Comparison of ENCODE assay signal across 10 cellular contexts in genomic region chr9:37840560-37841194, GRCh38. TPM values are rescaled to one million over a fixed set of nuclear protein-coding genes. Genes with fewer than 3 reads are reported as not detected.
DNase-seq lines count a peak whose midpoint lies in the region; ATAC-seq and TF ChIP-seq lines count a peak whose summit lies in the region.
"Had no signal": no experiment of that assay in that cellular context is flagged by ENCODE, and none has a peak within 500 bp of the region (broad histone marks: within the 10 kb centered on the region; RNA-seq: fewer than 3 reads in every experiment).

No MANE protein-coding gene starts in this region.

- CTCF ChIA-PET in MCF 10A (lab: Yijun Ruan, JAX) = interaction anchor here (1.0 kb wide), 1 partner anchor 17 kb away, joined by 4 read pairs; no protein-coding TSS in a partner anchor

- POLR2A ChIA-PET in MCF 10A (lab: Yijun Ruan, JAX) = interaction anchor here (1.1 to 1.6 kb wide), 4 partner anchors 11 to 375 kb away, joined by 3 to 8 read pairs (median 3); no protein-coding TSS in a partner anchor

- H3K4me3 ChIP-seq in breast epithelium (no peak overlapping the region), fibroblast of the aortic adventitia (ENCODE audit: low read depth, low read length) (no peak overlapping the region)

- no peak overlapping the region for H3K27ac Mint-ChIP-seq in MCF 10A (ENCODE audit: low read depth, unreplicated experiment)
- H3K27ac Mint-ChIP-seq in stimulated activated effector memory CD8-positive, alpha-beta T cell treated with anti-CD3 and anti-CD28 coated beads, Interleukin-12 subunit alpha, Interleukin-12 subunit beta, amount 100 ng/mL, for 72 hours = no peak overlapping the region
- H3K27ac Mint-ChIP-seq: stimulated activated naive B cell treated with anti-CD40 and anti-IgM and Interleukin-4, amounts not matched to agents 10 μg/mL and 1 μg/mL and 100 μg/mL, for 72 hours had no signal

- no peak for TF ChIP-seq POLR2A in breast epithelium (IDR thresholded peaks at IDR 0.05)

- intact Hi-C loops in MCF 10A (cut with micrococcal nuclease) = no loop called here
- intact Hi-C loops in breast epithelium (cut with DNase I; ENCODE audit: low total_unique reads) = no loop called here
- intact Hi-C loops in left colon (cut with DNase I, micrococcal nuclease) = no loop called here

- H3K4me1 ChIP-seq in breast epithelium = no peaks in the 10 kb centered on the region

- H3K27ac ChIP-seq in breast epithelium = no peak overlapping the region

- no peak overlapping the region for H3K4me3 Mint-ChIP-seq in MCF 10A (ENCODE audit: unreplicated experiment)
- no peak overlapping the region for H3K4me3 Mint-ChIP-seq in stimulated activated effector memory CD8-positive, alpha-beta T cell treated with anti-CD3 and anti-CD28 coated beads, Interleukin-12 subunit alpha, Interleukin-12 subunit beta, amount 100 ng/mL, for 72 hours
- H3K4me3 Mint-ChIP-seq: stimulated activated naive B cell treated with anti-CD40 and anti-IgM and Interleukin-4, amounts not matched to agents 10 μg/mL and 1 μg/mL and 100 μg/mL, for 72 hours had no signal

- TF ChIP-seq CTCF in MCF 10A (IDR thresholded peaks at IDR 0.05; ENCODE audit: unreplicated experiment) = no peak
- no peak for TF ChIP-seq CTCF in breast epithelium (IDR thresholded peaks at IDR 0.05)
- no peak for TF ChIP-seq CTCF in fibroblast of the aortic adventitia (IDR thresholded peaks at IDR 0.05; ENCODE audit: insufficient read depth, low read length)

- no peaks in the 10 kb centered on the region for H3K9me3 ChIP-seq in breast epithelium

- no peaks in the 10 kb centered on the region for H3K36me3 ChIP-seq in breast epithelium

- ATAC-seq in SK-N-SH treated with all-trans-retinoic acid at 6 μM for 48 hours (peak; percentile 94), GM21529 (IDR thresholded peaks at IDR 0.05; ENCODE audit: unreplicated experiment) (no peak), left colon (no peak)
- peak; percentile 51 for ATAC-seq in stimulated activated effector memory CD8-positive, alpha-beta T cell treated with anti-CD3 and anti-CD28 coated beads, Interleukin-12 subunit alpha, Interleukin-12 subunit beta, amount 100 ng/mL, for 72 hours
- ATAC-seq: stimulated activated naive B cell treated with anti-CD40 and anti-IgM and Interleukin-4, amounts not matched to agents 10 μg/mL and 1 μg/mL and 100 μg/mL, for 72 hours had no signal

- H3K27me3 Mint-ChIP-seq in MCF 10A (ENCODE audit: insufficient read depth, unreplicated experiment) = no peaks in the 10 kb centered on the region
- H3K27me3 Mint-ChIP-seq: stimulated activated naive B cell treated with anti-CD40 and anti-IgM and Interleukin-4, amounts not matched to agents 10 μg/mL and 1 μg/mL and 100 μg/mL, for 72 hours had no signal

- peaks cover 14% of the 10 kb centered on the region for H3K36me3 Mint-ChIP-seq in MCF 10A (ENCODE audit: insufficient read depth, unreplicated experiment)
- H3K36me3 Mint-ChIP-seq in stimulated activated effector memory CD8-positive, alpha-beta T cell treated with anti-CD3 and anti-CD28 coated beads, Interleukin-12 subunit alpha, Interleukin-12 subunit beta, amount 100 ng/mL, for 72 hours = peaks cover 28% of the 10 kb centered on the region

- DNase-seq in MCF 10A (ENCODE audit: unreplicated experiment) (peak; percentile 83), breast epithelium (ENCODE audit: low spot score in 2 of 2) (no peak), fibroblast of the aortic adventitia (ENCODE audit: low read depth) (peak; percentile 69), NCI-H128 (lab: John Stamatoyannopoulos, UW; ENCODE audit: unreplicated experiment) (no peak), left colon (no peak)
- no peak for DNase-seq in stimulated activated effector memory CD8-positive, alpha-beta T cell treated with anti-CD3 and anti-CD28 coated beads, Interleukin-12 subunit alpha, Interleukin-12 subunit beta, amount 100 ng/mL, for 72 hours (ENCODE audit: low spot score in 2 of 2)
- DNase-seq: posterior cingulate gyrus; stimulated activated naive B cell treated with anti-CD40 and anti-IgM and Interleukin-4, amounts not matched to agents 10 μg/mL and 1 μg/mL and 100 μg/mL, for 72 hours had no signal

- BruUV-seq in MCF 10A (replicated peaks; lab: Mats Ljungman, UMichigan) = no TSS peak

- H3K4me1 Mint-ChIP-seq in MCF 10A (ENCODE audit: insufficient read depth, unreplicated experiment) = peaks cover 16% of the 10 kb centered on the region
- peaks cover 10% of the 10 kb centered on the region for H3K4me1 Mint-ChIP-seq in stimulated activated effector memory CD8-positive, alpha-beta T cell treated with anti-CD3 and anti-CD28 coated beads, Interleukin-12 subunit alpha, Interleukin-12 subunit beta, amount 100 ng/mL, for 72 hours

- no peaks in the 10 kb centered on the region for H3K27me3 ChIP-seq in breast epithelium

- H3K9me3 Mint-ChIP-seq in MCF 10A (ENCODE audit: unreplicated experiment) = no peaks in the 10 kb centered on the region
- no peaks in the 10 kb centered on the region for H3K9me3 Mint-ChIP-seq in stimulated activated effector memory CD8-positive, alpha-beta T cell treated with anti-CD3 and anti-CD28 coated beads, Interleukin-12 subunit alpha, Interleukin-12 subunit beta, amount 100 ng/mL, for 72 hours
- H3K9me3 Mint-ChIP-seq: stimulated activated naive B cell treated with anti-CD40 and anti-IgM and Interleukin-4, amounts not matched to agents 10 μg/mL and 1 μg/mL and 100 μg/mL, for 72 hours had no signal

TF ChIP-seq in SK-N-SH treated with all-trans-retinoic acid at 6 μM for 48 hours, 23 proteins besides CTCF, POLR2A, EP300 and RAD21:
- TF ChIP-seq ISL1 (CRISPR knock-in tag; IDR thresholded peaks at IDR 0.05) = peak; percentile 81
- no peak for TF ChIP-seq ESRRG (CRISPR knock-in tag; IDR thresholded peaks at IDR 0.05)

RNA-seq across cellular contexts. Expression of gene DCAF10, which starts 40.1 kb away (rescaled TPM):
- 42.1 and 49.4 TPM in 2 replicates for total RNA-seq in MCF 10A (2022)
- 10 to 100 TPM; 29.8 to 44.8 (median 38.7) TPM for total RNA-seq in breast epithelium
- 24.5 and 46.1 TPM in 2 replicates for total RNA-seq in fibroblast of the aortic adventitia (ENCODE audit: low replicate concordance)
- 10 to 100 TPM; 21.2 to 26.9 TPM for total RNA-seq in left colon

RNA-seq across cellular contexts. Expression of gene EXOSC3, which starts 55.8 kb away (rescaled TPM):
- 44.8 and 50.9 TPM in 2 replicates for total RNA-seq in MCF 10A (2022)
- total RNA-seq in breast epithelium = 10 to 100 TPM; 40.6 to 55.0 (median 49.9) TPM
- total RNA-seq in fibroblast of the aortic adventitia (ENCODE audit: low replicate concordance) = 92.3 and 109 TPM in 2 replicates
- total RNA-seq in left colon = 10 to 100 TPM; 30.5 to 31.4 TPM

Comparison
In these comparisons a context has a peak if more than half of its experiments do, and no peak if none do; other contexts are left out.
1. DNase-seq: peak in MCF 10A (single experiment) and fibroblast of the aortic adventitia (single experiment); none in breast epithelium (0 of 2), stimulated activated effector memory CD8-positive, alpha-beta T cell treated with anti-CD3 and anti-CD28 coated beads, Interleukin-12 subunit alpha, Interleukin-12 subunit beta, amount 100 ng/mL, for 72 hours (0 of 2), NCI-H128 (single experiment) and left colon (0 of 2).
2. ATAC-seq: peak in SK-N-SH treated with all-trans-retinoic acid at 6 μM for 48 hours (single experiment) and stimulated activated effector memory CD8-positive, alpha-beta T cell treated with anti-CD3 and anti-CD28 coated beads, Interleukin-12 subunit alpha, Interleukin-12 subunit beta, amount 100 ng/mL, for 72 hours (single experiment); none in GM21529 (single experiment) and left colon (single experiment).